In the genomic region with DNA sequence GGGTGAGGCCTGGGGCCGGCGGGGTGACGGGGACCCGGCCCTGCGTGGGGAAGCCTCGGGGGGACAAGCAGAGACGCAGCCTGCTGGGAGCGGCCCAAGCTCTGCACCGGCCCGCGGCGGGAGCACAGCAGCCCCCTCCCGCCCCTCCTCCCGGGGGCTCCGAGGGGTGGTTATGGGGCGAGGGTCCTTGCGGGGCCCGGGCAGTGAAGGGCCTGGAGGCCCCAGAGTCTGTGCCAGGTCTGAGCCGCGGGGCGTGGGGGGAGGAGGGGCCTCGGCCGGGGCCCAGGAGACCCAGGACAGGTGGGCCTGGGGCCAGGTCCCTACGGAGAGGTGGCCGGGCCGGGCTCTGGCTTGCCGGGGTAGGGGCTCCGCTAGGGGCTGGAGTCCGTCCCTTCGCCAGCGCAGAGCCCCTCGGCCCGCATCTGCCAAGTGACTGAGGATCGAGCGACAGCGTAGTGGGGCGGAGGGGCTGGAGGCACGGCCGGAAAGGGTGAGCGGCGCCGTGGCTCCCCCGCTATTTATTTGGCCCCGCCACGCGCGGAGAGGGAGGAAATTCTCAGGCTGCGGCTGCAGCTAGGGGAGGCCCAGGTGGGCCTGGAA, we compare ENCODE assay signal across 8 cellular contexts. TPM values are rescaled to one million over a fixed set of nuclear protein-coding genes. Genes with fewer than 3 reads are reported as not detected.
A peak's percentile ranks its signal among the peaks of the same experiment; 100 is the strongest.
DNase-seq lines count a peak whose midpoint lies in the region; ATAC-seq and TF ChIP-seq lines count a peak whose summit lies in the region.

No MANE protein-coding gene starts in this region.

- no peaks in the 10 kb centered on the region for H3K36me3 ChIP-seq in SJCRH30
- H3K36me3 ChIP-seq in fibroblast of lung (ENCODE audit: control insufficient read depth, insufficient read depth, low read length) = no peaks in the 10 kb centered on the region

- TF ChIP-seq CTCF in fibroblast of lung (conservative IDR thresholded peaks at IDR 0.05 in 1 of 2, IDR thresholded peaks at IDR 0.05 in 1 of 2; ENCODE audit: low read depth in 1 of 2, low read length in 2 of 2) (no peak), GM13977 (IDR thresholded peaks at IDR 0.05; ENCODE audit: extremely low read depth, insufficient read depth, missing control alignments) (no peak)

- H3K4me1 ChIP-seq in SJCRH30 (peaks cover 5% of the 10 kb centered on the region; the same call in 1 of the 2 replicates), fibroblast of lung (ENCODE audit: control insufficient read depth, extremely low read depth, insufficient read depth, low read length) (no peaks in the 10 kb centered on the region)

- peak overlapping the region; percentile 86 for H3K4me3 ChIP-seq in SJCRH30
- H3K4me3 ChIP-seq in fibroblast of lung (replicated peaks in 1 of 4; ENCODE audit: control extremely low read depth in 1 of 4, insufficient read depth in 1 of 4, low read depth in 3 of 4, low read length in 4 of 4) = peak overlapping the region; percentile 28 to 65 (median 38)

- DNase-seq in EH (ENCODE audit: low read depth) = peak; percentile 7
- DNase-seq in SJCRH30 = no peak
- DNase-seq in fibroblast of lung (ENCODE audit: low read depth in 2 of 2) = no peak
- peak; percentile 50 for DNase-seq in retina
- DNase-seq in NK-92 (lab: John Stamatoyannopoulos, UW; ENCODE audit: unreplicated experiment) = no peak
- DNase-seq in activated CD4-positive, alpha-beta T cell treated with anti-CD3 and anti-CD28 coated beads for 4 hours = no peak
- DNase-seq in GM13977 (ENCODE audit: low spot score) = no peak

- H3K79me2 ChIP-seq in fibroblast of lung (ENCODE audit: control insufficient read depth, insufficient read depth, low read length) = no peaks in the 10 kb centered on the region

- no peaks in the 10 kb centered on the region for H3K9me3 ChIP-seq in SJCRH30 (replicated peaks)
- H3K9me3 ChIP-seq in fibroblast of lung (ENCODE audit: control insufficient read depth, insufficient read depth, low read depth, low read length) = no peaks in the 10 kb centered on the region

- no peaks in the 10 kb centered on the region for H4K20me1 ChIP-seq in fibroblast of lung (ENCODE audit: control insufficient read depth, extremely low read depth, insufficient read depth, low read length)

- H3K27me3 ChIP-seq in SJCRH30 (peaks cover 21% of the 10 kb centered on the region), fibroblast of lung (ENCODE audit: control insufficient read depth, insufficient read depth, low read length) (peaks cover 4% of the 10 kb centered on the region)

- in situ Hi-C loops in GM13977 (cut with MboI; ENCODE audit: low pct_unique_long_range_greater_than_20kb, low sequenced_read_pairs, unreplicated experiment) = no loop called here

- H3K27ac ChIP-seq in SJCRH30 (no peak overlapping the region), fibroblast of lung (ENCODE audit: insufficient read depth, low read length) (no peak overlapping the region)

- H3K9ac ChIP-seq in fibroblast of lung (ENCODE audit: insufficient read depth, low read length) = no peak overlapping the region

- no peak overlapping the region for H2AFZ ChIP-seq in fibroblast of lung (ENCODE audit: low read length)

- ATAC-seq in GM19328 (IDR thresholded peaks at IDR 0.05; ENCODE audit: unreplicated experiment) = no peak

- peak overlapping the region; percentile 59 for H3K4me2 ChIP-seq in fibroblast of lung (ENCODE audit: extremely low read depth, insufficient read depth, low read length)

RNA-seq across cellular contexts. Expression of a gene that starts 0.5 kb away (rescaled TPM):
- 4.4 and 4.8 TPM in 2 replicates for total RNA-seq in SJCRH30 (2014; rRNA removed; shearing (Covaris generic))
- 5.1 and 8.0 TPM in 2 replicates for total RNA-seq in fibroblast of lung
- polyA plus RNA-seq in fibroblast of lung = 0.30 and 0.45 TPM in 2 replicates
- polyA plus RNA-seq in fibroblast of lung (2012) = 0.71 and 1.7 TPM in 2 replicates
- 0.15 and 0.51 TPM in 2 replicates for polyA minus RNA-seq in fibroblast of lung (ENCODE audit: low replicate concordance)

RNA-seq across cellular contexts. Expression of a gene that starts 35.8 kb away (rescaled TPM):
- total RNA-seq in SJCRH30 (2014; rRNA removed; shearing (Covaris generic)) = 30.9 and 37.4 TPM in 2 replicates
- total RNA-seq in fibroblast of lung = 1.0 and 2.5 TPM in 2 replicates
- polyA plus RNA-seq in fibroblast of lung = 0.69 and 2.1 TPM in 2 replicates
- polyA plus RNA-seq in fibroblast of lung (2012) = 1.9 and 8.9 TPM in 2 replicates
- 0.94 and 2.7 TPM in 2 replicates for polyA minus RNA-seq in fibroblast of lung (ENCODE audit: low replicate concordance)

RNA-seq across cellular contexts. Expression of a gene that starts 40.2 kb away (rescaled TPM):
- 0.14 TPM in 1 of 2 replicates, not detected in the other for total RNA-seq in SJCRH30 (2014; rRNA removed; shearing (Covaris generic))
- total RNA-seq in fibroblast of lung = 1.3 and 3.0 TPM in 2 replicates
- 2.5 and 5.2 TPM in 2 replicates for polyA plus RNA-seq in fibroblast of lung
- polyA plus RNA-seq in fibroblast of lung (2012) = 13.1 and 29.6 TPM in 2 replicates
- 1.0 TPM in 1 of 2 replicates, not detected in the other for polyA minus RNA-seq in fibroblast of lung (ENCODE audit: low replicate concordance)

RNA-seq across cellular contexts. Expression of a gene that starts 52.3 kb away (rescaled TPM):
- 68.2 and 71.7 TPM in 2 replicates for total RNA-seq in SJCRH30 (2014; rRNA removed; shearing (Covaris generic))
- 37.5 and 68.5 TPM in 2 replicates for total RNA-seq in fibroblast of lung
- polyA plus RNA-seq in fibroblast of lung = 58.9 and 59.8 TPM in 2 replicates
- polyA plus RNA-seq in fibroblast of lung (2012) = 121 and 148 TPM in 2 replicates
- 48.7 and 62.4 TPM in 2 replicates for polyA minus RNA-seq in fibroblast of lung (ENCODE audit: low replicate concordance)

Comparison
In these comparisons a context has a peak if more than half of its experiments do, and no peak if none do; other contexts are left out.
1. DNase-seq: peak in EH (single experiment) and retina (single experiment); none in SJCRH30 (0 of 2), fibroblast of lung (0 of 2), NK-92 (single experiment), activated CD4-positive, alpha-beta T cell treated with anti-CD3 and anti-CD28 coated beads for 4 hours (0 of 2) and GM13977 (single experiment).